In the genomic region with DNA sequence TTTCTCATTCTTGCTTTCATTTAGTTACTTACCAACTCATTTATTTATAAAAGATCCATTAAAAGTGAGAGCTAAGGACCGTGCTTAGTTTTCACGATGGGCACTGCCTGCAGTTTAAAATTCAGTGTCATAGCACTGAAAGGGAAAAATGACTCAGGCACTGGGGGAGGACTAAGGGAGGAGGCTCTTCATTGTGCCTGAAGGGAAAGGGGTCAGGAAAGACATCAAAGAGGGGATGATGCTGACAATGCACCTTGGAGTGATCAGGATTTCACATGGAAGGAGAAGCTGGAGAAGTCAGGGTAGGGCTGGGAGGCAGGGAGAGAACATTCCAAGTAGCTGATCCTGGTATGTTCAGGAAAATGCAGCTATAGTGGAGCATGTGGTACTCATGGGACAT, we compare ENCODE assay signal across 35 cellular contexts.
"Had no signal": no experiment of that assay in that cellular context is flagged by ENCODE, and none has a peak within 500 bp of the region (broad histone marks: within the 10 kb centered on the region; RNA-seq: fewer than 3 reads in every experiment).

No MANE protein-coding gene starts in this region.

- H3K36me3 Mint-ChIP-seq: activated CD4-positive, alpha-beta memory T cell treated with anti-CD3 and anti-CD28 coated beads for 36 hours; activated CD8-positive, alpha-beta memory T cell treated with anti-CD3 and anti-CD28 coated beads, Interleukin-2, amount 10 ng/mL, durations not matched to agents 7 days and 5 days; activated naive CD4-positive, alpha-beta T cell treated with anti-CD3 and anti-CD28 coated beads, Interleukin-2, amount 50 U/mL, for 24 hours; activated naive CD8-positive, alpha-beta T cell treated with anti-CD3 and anti-CD28 coated beads for 36 hours; brain had no signal

- DNase-seq: activated CD4-positive, alpha-beta memory T cell treated with anti-CD3 and anti-CD28 coated beads for 36 hours; activated CD4-positive, alpha-beta T cell treated with anti-CD3 and anti-CD28 coated beads for 36 hours; activated CD4-positive, alpha-beta T cell treated with anti-CD3 and anti-CD28 coated beads, Interleukin-2, amount 10 ng/mL, durations not matched to agents 24 days and 14 days; activated CD4-positive, CD25-positive, alpha-beta regulatory T cell; activated CD4-positive, CD25-positive, alpha-beta regulatory T cell treated with anti-CD3 and anti-CD28 coated beads, Interleukin-2, amount 50 U/mL, for 72 hours; activated CD8-positive, alpha-beta memory T cell treated with anti-CD3 and anti-CD28 coated beads, Interleukin-2, amount 10 ng/mL, durations not matched to agents 7 days and 5 days; activated CD8-positive, alpha-beta memory T cell treated with anti-CD3 and anti-CD28 coated beads, Interleukin-2, amount 50 U/mL, for 4 hours; activated CD8-positive, alpha-beta T cell treated with anti-CD3 and anti-CD28 coated beads, Interleukin-2, amount 10 ng/mL, durations not matched to agents 7 days and 5 days; activated effector memory CD4-positive, alpha-beta T cell treated with anti-CD3 and anti-CD28 coated beads, Interleukin-2, amount 50 U/mL, for 16 hours; activated naive CD4-positive, alpha-beta T cell treated with anti-CD3 and anti-CD28 coated beads for 36 hours; activated naive CD8-positive, alpha-beta T cell treated with anti-CD3 and anti-CD28 coated beads for 36 hours; activated naive CD8-positive, alpha-beta T cell treated with anti-CD3 and anti-CD28 coated beads, Interleukin-2, amount 50 U/mL, for 24 hours; activated T-cell treated with anti-CD3 and anti-CD28 coated beads, Interleukin-2, amount 50 U/mL, for 1 hour; activated T-cell treated with anti-CD3 and anti-CD28 coated beads, Interleukin-2, amount 50 U/mL, for 48 hours; adrenal gland; amygdala; aorta; effector CD4-positive, alpha-beta T cell; effector memory CD8-positive, alpha-beta T cell; erythroblast; esophagus squamous epithelium; foreskin melanocyte; T-helper 1 cell; T-helper 17 cell had no signal

- H3K4me3 ChIP-seq: adrenal gland, breast epithelium, cardiac muscle cell, coronary artery, esophagus squamous epithelium, gastroesophageal sphincter had no signal

- H3K36me3 ChIP-seq: adrenal gland, breast epithelium, cardiac muscle cell, esophagus squamous epithelium, gastroesophageal sphincter had no signal

- H3K4me3 Mint-ChIP-seq: activated CD4-positive, alpha-beta memory T cell treated with anti-CD3 and anti-CD28 coated beads for 36 hours; activated CD4-positive, alpha-beta T cell treated with anti-CD3 and anti-CD28 coated beads for 36 hours; activated CD4-positive, alpha-beta T cell treated with anti-CD3 and anti-CD28 coated beads, Interleukin-2, amount 10 ng/mL, durations not matched to agents 24 days and 14 days; activated CD8-positive, alpha-beta memory T cell treated with anti-CD3 and anti-CD28 coated beads, Interleukin-2, amount 10 ng/mL, durations not matched to agents 7 days and 5 days; activated CD8-positive, alpha-beta T cell treated with anti-CD3 and anti-CD28 coated beads, Interleukin-2, amount 10 ng/mL, durations not matched to agents 7 days and 5 days; activated naive CD4-positive, alpha-beta T cell treated with anti-CD3 and anti-CD28 coated beads for 36 hours; activated naive CD4-positive, alpha-beta T cell treated with anti-CD3 and anti-CD28 coated beads, Interleukin-2, amount 50 U/mL, for 24 hours; activated naive CD8-positive, alpha-beta T cell treated with anti-CD3 and anti-CD28 coated beads for 36 hours; activated naive CD8-positive, alpha-beta T cell treated with anti-CD3 and anti-CD28 coated beads, Interleukin-2, amount 50 U/mL, for 24 hours; activated T-helper 1 cell treated with anti-CD3 and anti-CD28 coated beads, Interleukin-12 subunit alpha, Interleukin-12 subunit beta, Interleukin-2, Interleukin-4 antibody, amounts not matched to agents 30 ng/mL and 10 ng/mL and 1 ng/mL, durations not matched to agents 14 hours and 24 hours and 36 hours; brain; central memory CD8-positive, alpha-beta T cell; dendritic cell treated with granulocyte-macrophage colony-stimulating factor and Interleukin-4, amounts not matched to agents 40 ng/mL and 50 ng/mL, for 4 days; effector memory CD8-positive, alpha-beta T cell; T-helper 17 cell; T-helper 2 cell treated with Interferon-gamma antibody and Interleukin-4, amounts not matched to agents 5 μg/mL and 100 μg/mL, for 36 hours had no signal

- H3K27ac ChIP-seq: adrenal gland, breast epithelium, cardiac muscle cell, coronary artery, esophagus squamous epithelium, gastroesophageal sphincter had no signal

- H3K4me1 ChIP-seq: adrenal gland, breast epithelium, esophagus squamous epithelium, gastroesophageal sphincter had no signal

- H3K4me1 Mint-ChIP-seq: activated CD4-positive, alpha-beta T cell treated with anti-CD3 and anti-CD28 coated beads for 36 hours; activated CD4-positive, alpha-beta T cell treated with anti-CD3 and anti-CD28 coated beads, Interleukin-2, amount 10 ng/mL, durations not matched to agents 24 days and 14 days; activated CD8-positive, alpha-beta memory T cell treated with anti-CD3 and anti-CD28 coated beads, Interleukin-2, amount 10 ng/mL, durations not matched to agents 7 days and 5 days; activated naive CD4-positive, alpha-beta T cell treated with anti-CD3 and anti-CD28 coated beads, Interleukin-2, amount 50 U/mL, for 24 hours; activated naive CD8-positive, alpha-beta T cell treated with anti-CD3 and anti-CD28 coated beads for 36 hours; activated naive CD8-positive, alpha-beta T cell treated with anti-CD3 and anti-CD28 coated beads, Interleukin-2, amount 50 U/mL, for 24 hours; brain; central memory CD8-positive, alpha-beta T cell; T-helper 17 cell had no signal

- H3K9me3 Mint-ChIP-seq: activated CD4-positive, alpha-beta memory T cell treated with anti-CD3 and anti-CD28 coated beads for 36 hours; activated naive CD4-positive, alpha-beta T cell treated with anti-CD3 and anti-CD28 coated beads for 36 hours; activated T-helper 1 cell treated with anti-CD3 and anti-CD28 coated beads, Interleukin-12 subunit alpha, Interleukin-12 subunit beta, Interleukin-2, Interleukin-4 antibody, amounts not matched to agents 30 ng/mL and 10 ng/mL and 1 ng/mL, durations not matched to agents 14 hours and 24 hours and 36 hours; activated T-helper 2 cell treated with anti-CD3 and anti-CD28 coated beads, Interferon-gamma antibody, Interleukin-2, Interleukin-4, amounts not matched to agents 10 μg/mL and 5 μg/mL and 100 μg/mL, durations not matched to agents 14 hours and 24 hours and 36 hours; T-helper 2 cell treated with Interferon-gamma antibody and Interleukin-4, amounts not matched to agents 5 μg/mL and 100 μg/mL, for 36 hours had no signal

- H3K27me3 ChIP-seq: adrenal gland, breast epithelium, cardiac muscle cell had no signal

- H3K27me3 Mint-ChIP-seq: dendritic cell treated with granulocyte-macrophage colony-stimulating factor and Interleukin-4, amounts not matched to agents 40 ng/mL and 50 ng/mL, for 4 days; T-helper 17 cell had no signal

- H3K9me3 ChIP-seq: adrenal gland, esophagus squamous epithelium had no signal

- H3K27ac Mint-ChIP-seq: activated CD4-positive, alpha-beta memory T cell treated with anti-CD3 and anti-CD28 coated beads for 36 hours; activated CD4-positive, alpha-beta T cell treated with anti-CD3 and anti-CD28 coated beads for 36 hours; activated CD4-positive, alpha-beta T cell treated with anti-CD3 and anti-CD28 coated beads, Interleukin-2, amount 10 ng/mL, durations not matched to agents 24 days and 14 days; activated CD8-positive, alpha-beta memory T cell treated with anti-CD3 and anti-CD28 coated beads, Interleukin-2, amount 10 ng/mL, durations not matched to agents 7 days and 5 days; activated CD8-positive, alpha-beta T cell treated with anti-CD3 and anti-CD28 coated beads, Interleukin-2, amount 10 ng/mL, durations not matched to agents 7 days and 5 days; activated naive CD4-positive, alpha-beta T cell treated with anti-CD3 and anti-CD28 coated beads for 36 hours; activated naive CD4-positive, alpha-beta T cell treated with anti-CD3 and anti-CD28 coated beads, Interleukin-2, amount 50 U/mL, for 24 hours; activated naive CD8-positive, alpha-beta T cell treated with anti-CD3 and anti-CD28 coated beads for 36 hours; activated naive CD8-positive, alpha-beta T cell treated with anti-CD3 and anti-CD28 coated beads, Interleukin-2, amount 50 U/mL, for 24 hours; activated T-helper 1 cell treated with anti-CD3 and anti-CD28 coated beads, Interleukin-12 subunit alpha, Interleukin-12 subunit beta, Interleukin-2, Interleukin-4 antibody, amounts not matched to agents 30 ng/mL and 10 ng/mL and 1 ng/mL, durations not matched to agents 14 hours and 24 hours and 36 hours; activated T-helper 2 cell treated with anti-CD3 and anti-CD28 coated beads, Interferon-gamma antibody, Interleukin-2, Interleukin-4, amounts not matched to agents 10 μg/mL and 5 μg/mL and 100 μg/mL, durations not matched to agents 14 hours and 24 hours and 36 hours; brain; dendritic cell treated with granulocyte-macrophage colony-stimulating factor and Interleukin-4, amounts not matched to agents 40 ng/mL and 50 ng/mL, for 4 days; effector memory CD8-positive, alpha-beta T cell; T-helper 17 cell; T-helper 2 cell treated with Interferon-gamma antibody and Interleukin-4, amounts not matched to agents 5 μg/mL and 100 μg/mL, for 36 hours had no signal
